ENCODE assay signal across 30 cellular contexts in the genomic region with DNA sequence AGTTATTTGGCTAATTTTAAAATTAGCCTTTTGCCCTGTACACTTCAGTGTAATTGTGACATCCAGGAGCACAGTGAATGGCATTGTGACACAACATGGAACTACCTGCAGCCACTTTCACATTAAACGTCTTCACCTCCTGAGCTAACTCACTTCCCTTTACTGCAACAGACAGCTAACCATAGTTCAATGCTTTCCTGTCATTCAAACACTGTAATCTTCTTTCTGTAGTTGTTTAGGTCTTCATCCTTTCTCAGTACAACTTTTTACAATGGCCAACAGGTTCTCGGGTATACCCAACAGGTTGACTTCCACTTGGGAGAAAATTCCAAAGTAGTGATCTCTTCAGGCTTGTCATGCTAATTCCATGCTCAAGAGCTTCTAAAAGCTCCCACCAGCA.
"Had no signal": no experiment of that assay in that cellular context is flagged by ENCODE, and none has a peak within 500 bp of the region (broad histone marks: within the 10 kb centered on the region; RNA-seq: fewer than 3 reads in every experiment).

No MANE protein-coding gene starts in this region.

- DNase-seq: activated B cell treated with CpG ODN at 0.5 μM for 24 hours; activated CD4-positive, alpha-beta T cell treated with anti-CD3 and anti-CD28 coated beads for 36 hours; activated CD4-positive, alpha-beta T cell treated with anti-CD3 and anti-CD28 coated beads, Interleukin-2, amount 50 U/mL, for 4 hours; activated CD8-positive, alpha-beta memory T cell treated with anti-CD3 and anti-CD28 coated beads for 24 hours; activated CD8-positive, alpha-beta memory T cell treated with anti-CD3 and anti-CD28 coated beads, Interleukin-2, amount 50 U/mL, for 4 hours; activated T-cell treated with anti-CD3 and anti-CD28 coated beads, Interleukin-2, amount 50 U/mL, for 24 hours; adrenal gland; dorsolateral prefrontal cortex; effector memory CD8-positive, alpha-beta T cell; foreskin melanocyte; glutamatergic neuron; hippocampal formation; left colon; lower lobe of right lung; naive B cell; stimulated activated CD4-positive, alpha-beta T cell treated with anti-CD3 and anti-CD28 coated beads, Interleukin-2, amount 100 ng/mL, for 48 hours; stimulated activated CD8-positive, alpha-beta memory T cell treated with anti-CD3 and anti-CD28 coated beads, Interleukin-4, amount 100 ng/mL, for 48 hours; stimulated activated naive CD4-positive, alpha-beta T cell treated with Interleukin-2 at 50 U/mL for 16 hours; T1000; upper lobe of left lung had no signal

- H3K27ac Mint-ChIP-seq: activated B cell treated with CpG ODN at 0.5 μM for 24 hours; activated CD4-positive, alpha-beta T cell treated with anti-CD3 and anti-CD28 coated beads for 36 hours; activated naive CD8-positive, alpha-beta T cell; activated T-cell treated with anti-CD3 and anti-CD28 coated beads, Interleukin-2, amount 50 U/mL, for 24 hours; activated T-helper 17 cell treated with anti-CD3 and anti-CD28 coated beads, Interleukin-2, amount 50 U/mL, for 72 hours; effector memory CD8-positive, alpha-beta T cell had no signal

- ATAC-seq: activated CD4-positive, alpha-beta T cell treated with anti-CD3 and anti-CD28 coated beads for 36 hours; activated T-helper 17 cell treated with anti-CD3 and anti-CD28 coated beads, Interleukin-2, amount 50 U/mL, for 72 hours; effector memory CD8-positive, alpha-beta T cell; esophagus mucosa; left colon; lower lobe of right lung had no signal

- H3K4me3 Mint-ChIP-seq: activated B cell treated with CpG ODN at 0.5 μM for 24 hours; activated CD4-positive, alpha-beta T cell treated with anti-CD3 and anti-CD28 coated beads for 36 hours; activated naive CD8-positive, alpha-beta T cell; activated T-cell treated with anti-CD3 and anti-CD28 coated beads, Interleukin-2, amount 50 U/mL, for 24 hours; activated T-helper 17 cell treated with anti-CD3 and anti-CD28 coated beads, Interleukin-2, amount 50 U/mL, for 72 hours; central memory CD8-positive, alpha-beta T cell; effector memory CD8-positive, alpha-beta T cell; naive B cell; neural crest cell had no signal

- H3K27ac ChIP-seq: adrenal gland, ascending aorta, dorsolateral prefrontal cortex, lower lobe of right lung, prostate gland, upper lobe of left lung had no signal

- H3K4me1 ChIP-seq: adrenal gland, ascending aorta, lower lobe of right lung, prostate gland, upper lobe of left lung had no signal

- H3K36me3 Mint-ChIP-seq: naive B cell had no signal

- FAIRE-seq: colon, endothelial cell of umbilical vein, keratinocyte had no signal

- H3K9me3 ChIP-seq: adrenal gland, ascending aorta, lower lobe of right lung, prostate gland, upper lobe of left lung had no signal

- H3K27me3 ChIP-seq: adrenal gland, ascending aorta, dorsolateral prefrontal cortex, upper lobe of left lung had no signal

- H3K9me3 Mint-ChIP-seq: activated B cell treated with CpG ODN at 0.5 μM for 24 hours; activated T-cell treated with anti-CD3 and anti-CD28 coated beads, Interleukin-2, amount 50 U/mL, for 24 hours; activated T-helper 17 cell treated with anti-CD3 and anti-CD28 coated beads, Interleukin-2, amount 50 U/mL, for 72 hours; central memory CD8-positive, alpha-beta T cell; effector memory CD8-positive, alpha-beta T cell; naive B cell; neural crest cell had no signal

- H3K4me3 ChIP-seq: adrenal gland, ascending aorta, dorsolateral prefrontal cortex, lower lobe of right lung, prostate gland, upper lobe of left lung had no signal

- H3K4me1 Mint-ChIP-seq: activated B cell treated with CpG ODN at 0.5 μM for 24 hours; activated CD4-positive, alpha-beta T cell treated with anti-CD3 and anti-CD28 coated beads for 36 hours; naive B cell; neural crest cell had no signal

- H3K36me3 ChIP-seq: adrenal gland, ascending aorta, lower lobe of right lung, prostate gland, upper lobe of left lung had no signal
